In genomic region chr15:72189250-72189902, GRCh38 we compare ENCODE assay signal across 25 cellular contexts.
"Had no signal": no experiment of that assay in that cellular context is flagged by ENCODE, and none has a peak within 500 bp of the region (broad histone marks: within the 10 kb centered on the region; RNA-seq: fewer than 3 reads in every experiment).

No MANE protein-coding gene starts in this region.

- H3K4me3 ChIP-seq: neural progenitor cell, ovary, psoas muscle, right lobe of liver, sigmoid colon, stomach, thoracic aorta, thyroid gland, tibial nerve, upper lobe of left lung, vagina had no signal

- H3K4me2 ChIP-seq: neural progenitor cell had no signal

- H3K9me3 ChIP-seq: ovary, psoas muscle, right lobe of liver, sigmoid colon, stomach, thoracic aorta, thyroid gland, tibial nerve, upper lobe of left lung, vagina had no signal

- H3K36me3 ChIP-seq: neural progenitor cell, ovary, right lobe of liver, sigmoid colon, stomach, thoracic aorta, thyroid gland, tibial nerve, upper lobe of left lung, vagina had no signal

- H3K27ac ChIP-seq: neural progenitor cell, ovary, parathyroid adenoma, psoas muscle, right lobe of liver, sigmoid colon, stomach, thoracic aorta, thyroid gland, tibial nerve, upper lobe of left lung, vagina had no signal

- H2AFZ ChIP-seq: neural progenitor cell, parathyroid adenoma had no signal

- H3K4me1 ChIP-seq: neural progenitor cell, parathyroid adenoma, right lobe of liver had no signal

- FAIRE-seq: small intestine, urothelium cell line had no signal

- H3K9ac ChIP-seq: neural progenitor cell, parathyroid adenoma had no signal

- DNase-seq: natural killer cell; occipital lobe; ovary; psoas muscle; right cardiac atrium; right lobe of liver; sigmoid colon; small intestine; stimulated activated CD4-positive, alpha-beta T cell treated with anti-CD3 and anti-CD28 coated beads, Interleukin-15, amount 100 ng/mL, for 24 hours; stimulated activated CD4-positive, alpha-beta T cell treated with anti-CD3 and anti-CD28 coated beads, Interleukin-2, amount 100 ng/mL, for 24 hours; stimulated activated CD4-positive, alpha-beta T cell treated with anti-CD3 and anti-CD28 coated beads, Interleukin-2, amount 100 ng/mL, for 48 hours; stimulated activated CD4-positive, alpha-beta T cell treated with anti-CD3 and anti-CD28 coated beads, Interleukin-4, amount 100 ng/mL, for 24 hours; stimulated activated naive B cell treated with anti-CD40 and anti-IgM and Interleukin-4, amounts not matched to agents 10 μg/mL and 1 μg/mL and 100 μg/mL, for 72 hours; stimulated activated naive CD4-positive, alpha-beta T cell treated with Interleukin-2 at 50 U/mL for 16 hours; stomach; thyroid gland; trophoblast cell; upper lobe of left lung had no signal

- ATAC-seq: natural killer cell; psoas muscle; right cardiac atrium; right lobe of liver; stimulated activated effector memory CD8-positive, alpha-beta T cell treated with anti-CD3 and anti-CD28 coated beads, Interleukin-12 subunit alpha, Interleukin-12 subunit beta, amount 100 ng/mL, for 72 hours; stimulated activated naive B cell treated with anti-CD40 and anti-IgM and Interleukin-4, amounts not matched to agents 10 μg/mL and 1 μg/mL and 100 μg/mL, for 72 hours had no signal

- H3K27me3 ChIP-seq: ovary, thyroid gland, vagina had no signal
